Comparison of ENCODE assay signal across 8 cellular contexts in the genomic region with DNA sequence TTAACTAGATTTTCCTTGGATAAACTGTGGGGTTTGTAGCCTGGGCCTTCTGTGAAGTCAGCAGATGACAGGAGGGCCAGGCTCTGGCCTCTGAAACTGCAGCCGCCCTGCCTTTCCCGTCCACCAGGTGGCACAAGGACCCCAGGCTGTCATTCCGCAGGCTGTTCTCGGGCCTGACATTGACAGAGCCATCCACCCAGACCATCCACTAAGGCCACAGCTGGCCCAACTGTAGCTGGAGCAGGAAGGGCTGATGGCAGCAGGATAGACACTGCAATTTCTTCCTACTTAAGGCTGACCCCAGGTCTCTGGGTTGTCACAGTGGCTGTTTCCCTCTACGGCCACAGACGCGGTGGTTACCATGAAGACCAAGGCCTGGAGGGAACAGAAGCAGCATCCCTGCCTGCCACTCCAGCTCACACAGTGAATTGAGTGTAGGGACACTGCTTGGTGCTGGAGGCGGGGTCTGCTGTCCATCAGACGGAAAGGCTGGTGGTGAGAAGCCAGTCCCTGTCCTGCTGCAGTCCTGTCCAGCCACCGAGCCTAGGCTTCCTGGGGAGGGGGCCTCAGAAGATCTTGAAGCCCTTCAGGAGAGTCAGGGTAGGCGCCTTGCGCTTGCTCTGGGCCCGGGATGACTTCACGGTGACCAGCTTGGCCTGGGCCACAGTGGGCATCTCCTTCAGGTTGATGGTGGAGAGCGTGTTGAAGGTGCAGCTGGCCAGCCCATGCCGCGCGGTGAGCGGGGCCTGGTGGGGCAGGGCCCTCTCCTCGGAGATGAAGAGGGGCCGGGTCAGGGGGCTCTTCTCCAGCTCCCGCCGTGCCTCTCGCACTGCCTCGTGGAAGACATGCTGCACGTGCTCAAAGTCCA. TPM values are rescaled to one million over a fixed set of nuclear protein-coding genes. Genes with fewer than 3 reads are reported as not detected.
DNase-seq lines count a peak whose midpoint lies in the region; ATAC-seq, FAIRE-seq and TF ChIP-seq lines count a peak whose summit lies in the region.

No MANE protein-coding gene starts in this region.

- peak; percentile 98 for TF ChIP-seq RAD21 in HepG2 (CRISPR knock-in tag; IDR thresholded peaks at IDR 0.05)

- H3K4me3 ChIP-seq in AG04450 (ENCODE audit: low read depth, low read length) (no peak overlapping the region), HepG2 (replicated peaks in 1 of 3; ENCODE audit: insufficient read depth in 1 of 3, low read depth in 2 of 3, low read length in 3 of 3) (no peak overlapping the region)

- POLR2A ChIA-PET in AG04450 (lab: Yijun Ruan, JAX): interaction anchor here (1.8 to 3.4 kb wide), 2 partner anchors 14 to 28 kb away, joined by 6 to 16 read pairs; a partner anchor contains a TSS
- POLR2A ChIA-PET in HepG2 (lab: Yijun Ruan, JAX): interaction anchor here (0.9 to 4.5 kb wide), 7 partner anchors 9 to 250 kb away, joined by 3 to 27 read pairs (median 5); a partner anchor contains a TSS

- peaks cover 70% of the 10 kb centered on the region for H3K4me1 ChIP-seq in HepG2 (ENCODE audit: insufficient read depth, low read length)

- FAIRE-seq in GM12892 (lab: Jason Lieb, UNC) (peak; percentile 84), HepG2 (lab: Jason Lieb, UNC) (peak; percentile 66)

- no peak for DNase-seq in AG04450 (ENCODE audit: low read depth, low spot score)
- DNase-seq in GM12892 (ENCODE audit: insufficient read length): peak; percentile 85
- peak; percentile 2 for DNase-seq in NCI-H2107 treated with DMSO at 0.1 percent for 48 hours (lab: John Stamatoyannopoulos, UW; ENCODE audit: unreplicated experiment)
- peak in 3 of 4 experiments; percentile 8 to 15 (median 14) for DNase-seq in activated CD4-positive, CD25-positive, alpha-beta regulatory T cell (lab: John Stamatoyannopoulos, UW)
- peak; percentile 64 for DNase-seq in HepG2 (ENCODE audit: low spot score)
- peak in 2 of 3 experiments; percentile 26 to 52 for DNase-seq in stimulated activated CD4-positive, alpha-beta T cell treated with anti-CD3 and anti-CD28 coated beads, TNF-alpha, amount 100 ng/mL, for 24 hours (ENCODE audit: low read depth in 3 of 3)

- H3K36me3 ChIP-seq in HepG2 (replicated peaks in 1 of 2; ENCODE audit: control insufficient read depth in 1 of 2, insufficient read depth in 2 of 2, low read length in 2 of 2): no peaks in the 10 kb centered on the region

- TF ChIP-seq CTCF in AG04450 (IDR thresholded peaks at IDR 0.05; ENCODE audit: low read depth, low read length) (peak; percentile 99), HepG2 (CRISPR knock-in tag; IDR thresholded peaks at IDR 0.05) (peak; percentile 98)

- H4K20me1 ChIP-seq in HepG2 (ENCODE audit: insufficient read depth, low read length): no peaks in the 10 kb centered on the region

- H3K27ac ChIP-seq in AG04450 (ENCODE audit: low read depth, low read length): no peak overlapping the region
- H3K27ac ChIP-seq in cingulate gyrus (ENCODE audit: low read depth, low read length): peak overlapping the region; percentile 48
- H3K27ac ChIP-seq in HepG2 (ENCODE audit: extremely low read length, insufficient read depth, low read length): no peak overlapping the region

- TF ChIP-seq EP300 in HepG2 (IDR thresholded peaks at IDR 0.05; ENCODE audit: low read depth in 2 of 2, low read length in 2 of 2) (no peak), HepG2 (CRISPR knock-in tag; IDR thresholded peaks at IDR 0.05; ENCODE audit: borderline replicate concordance) (no peak)

- intact Hi-C loops in HepG2 (cut with micrococcal nuclease; ENCODE audit: unreplicated experiment): loop anchor here (1.0 to 10.0 kb wide), 6 partner anchors 9 to 240 kb away; a partner anchor contains a TSS

- H3K9ac ChIP-seq in HepG2 (ENCODE audit: insufficient read depth, low read depth, low read length): no peak overlapping the region

- no peak for TF ChIP-seq POLR2A in GM12892 (IDR thresholded peaks at IDR 0.05; ENCODE audit: low read depth, low read length)
- TF ChIP-seq POLR2A in HepG2 (IDR thresholded peaks at IDR 0.05; ENCODE audit: insufficient read depth in 1 of 2, low read depth in 2 of 2, low read length in 2 of 2): no peak

- H3K9me3 ChIP-seq in AG04450 (ENCODE audit: control insufficient read depth, insufficient read depth, low read length): no peaks in the 10 kb centered on the region; the same call in 1 of the 2 replicates
- H3K9me3 ChIP-seq in HepG2 (ENCODE audit: low read length): no peaks in the 10 kb centered on the region

- in situ Hi-C loops in HepG2 (cut with HindIII; ENCODE audit: extremely low pct_ligation_motif_present, low pct_unique_long_range_greater_than_20kb): loop anchor here (5.0 kb wide), 1 partner anchor 33 kb away; no protein-coding TSS in a partner anchor

- no peaks in the 10 kb centered on the region for H3K79me2 ChIP-seq in HepG2 (ENCODE audit: insufficient read depth, low read length)

- ATAC-seq in HepG2: peak; percentile 75
- ATAC-seq in GM18517 (IDR thresholded peaks at IDR 0.05; ENCODE audit: unreplicated experiment): no peak

- no TSS peak for BruUV-seq in HepG2 (replicated peaks; lab: Mats Ljungman, UMichigan)

- H2AFZ ChIP-seq in HepG2 (ENCODE audit: low read length): no peak overlapping the region

- no peak overlapping the region for H3K4me2 ChIP-seq in HepG2 (ENCODE audit: low read depth, low read length)

- WGBS in HepG2 (ENCODE audit: low lambda C conversion rate): 13% methylated on average over 3 of the region's 26 CpGs

- CTCF ChIA-PET in AG04450 (lab: Charles Lee) (interaction anchor here (0.6 to 7.7 kb wide), 17 partner anchors 9 to 345 kb away, joined by 4 to 127 read pairs (median 8); a partner anchor contains a TSS), HepG2 (lab: Yijun Ruan, JAX; ENCODE audit: low intra/inter-chr PET ratio, low total read pairs) (interaction anchor here (1.5 to 5.0 kb wide), 5 partner anchors 21 to 47 kb away, joined by 3 to 54 read pairs (median 29); a partner anchor contains a TSS)

- H3K27me3 ChIP-seq in AG04450 (ENCODE audit: control insufficient read depth, insufficient read depth, low read length) (peaks cover under 1% of the 10 kb centered on the region), HepG2 (ENCODE audit: control insufficient read depth in 1 of 2, insufficient read depth in 2 of 2, low read length in 2 of 2) (no peaks in the 10 kb centered on the region)

RNA-seq across cellular contexts. Expression of a gene that starts 9.4 kb away (rescaled TPM):
- polyA plus RNA-seq in AG04450 (2011; rRNA removed): 0.50 and 0.61 TPM in 2 replicates
- 0.48 TPM in 1 of 2 replicates, not detected in the other for polyA minus RNA-seq in AG04450 (2011; rRNA and poly(A)+ RNA removed)
- polyA plus RNA-seq in GM12892 (2012; ENCODE audit: missing spikeins): not detected
- 14.4 and 17.1 TPM in 2 replicates for total RNA-seq in HepG2 (2016; rRNA removed; fragmentation: Illumina TruSeq; extraction: Trizol)
- 5.3 and 6.1 TPM in 2 replicates for total RNA-seq in HepG2 (2016; cell fraction: cytosol; rRNA removed; fragmentation: Illumina TruSeq; extraction: Trizol; ENCODE audit: low read depth)
- total RNA-seq in HepG2 (2016; cell fraction: insoluble cytoplasmic fraction; rRNA removed; fragmentation: Illumina TruSeq; extraction: Trizol): 13.5 and 17.5 TPM in 2 replicates
- 7.0 and 7.8 TPM in 2 replicates for total RNA-seq in HepG2 (2016; cell fraction: membrane; rRNA removed; fragmentation: Illumina TruSeq; extraction: Trizol)
- total RNA-seq in HepG2 (2016; cell fraction: nucleus; rRNA removed; fragmentation: Illumina TruSeq; extraction: Trizol): 8.3 and 9.5 TPM in 2 replicates
- 12.0 and 14.9 TPM in 2 replicates for polyA plus RNA-seq in HepG2 (2011; rRNA removed)
- polyA plus RNA-seq in HepG2 (2011; cell fraction: cytosol; rRNA removed): 13.2 and 15.4 TPM in 2 replicates
- polyA plus RNA-seq in HepG2 (2011; cell fraction: nucleus; rRNA removed): 3.4 and 3.5 TPM in 2 replicates
- 4.6 and 5.6 TPM in 2 replicates for polyA plus RNA-seq in HepG2 (2012)
- polyA plus RNA-seq in HepG2 (2016; cell fraction: cytosol; fragmentation: Illumina TruSeq; extraction: Trizol; ENCODE audit: low read depth): 5.3 and 7.1 TPM in 2 replicates
- 13.1 and 13.8 TPM in 2 replicates for polyA plus RNA-seq in HepG2 (2016; cell fraction: insoluble cytoplasmic fraction; fragmentation: Illumina TruSeq; extraction: Trizol; ENCODE audit: low read depth)
- 5.5 and 6.5 TPM in 2 replicates for polyA plus RNA-seq in HepG2 (2016; cell fraction: membrane; fragmentation: Illumina TruSeq; extraction: Trizol; ENCODE audit: low read depth)
- polyA plus RNA-seq in HepG2 (2016; cell fraction: nucleus; fragmentation: Illumina TruSeq; extraction: Trizol; ENCODE audit: insufficient read depth, low read depth): 15.7 and 19.3 TPM in 2 replicates
- 5.1 TPM in 1 of 2 replicates, not detected in the other for polyA minus RNA-seq in HepG2 (2011; rRNA and poly(A)+ RNA removed; ENCODE audit: low replicate concordance)
- 3.9 TPM in 2 replicates for polyA minus RNA-seq in HepG2 (2011; cell fraction: cytosol; rRNA and poly(A)+ RNA removed)
- 2.7 and 2.9 TPM in 2 replicates for polyA minus RNA-seq in HepG2 (2011; cell fraction: nucleus; rRNA and poly(A)+ RNA removed)

RNA-seq across cellular contexts. Expression of a gene that starts 13.2 kb away (rescaled TPM):
- polyA plus RNA-seq in AG04450 (2011; rRNA removed): 11.4 and 13.8 TPM in 2 replicates
- polyA minus RNA-seq in AG04450 (2011; rRNA and poly(A)+ RNA removed): 13.9 and 21.2 TPM in 2 replicates
- not detected for polyA plus RNA-seq in GM12892 (2012; ENCODE audit: missing spikeins)
- 0.39 and 0.55 TPM in 2 replicates for total RNA-seq in HepG2 (2016; rRNA removed; fragmentation: Illumina TruSeq; extraction: Trizol)
- 0.20 and 0.26 TPM in 2 replicates for total RNA-seq in HepG2 (2016; cell fraction: cytosol; rRNA removed; fragmentation: Illumina TruSeq; extraction: Trizol; ENCODE audit: low read depth)
- total RNA-seq in HepG2 (2016; cell fraction: insoluble cytoplasmic fraction; rRNA removed; fragmentation: Illumina TruSeq; extraction: Trizol): 0.34 and 0.45 TPM in 2 replicates
- total RNA-seq in HepG2 (2016; cell fraction: membrane; rRNA removed; fragmentation: Illumina TruSeq; extraction: Trizol): 0.37 and 0.45 TPM in 2 replicates
- 0.66 and 0.68 TPM in 2 replicates for total RNA-seq in HepG2 (2016; cell fraction: nucleus; rRNA removed; fragmentation: Illumina TruSeq; extraction: Trizol)
- polyA plus RNA-seq in HepG2 (2011; rRNA removed): 0.10 and 0.16 TPM in 2 replicates
- 0.13 TPM in 2 replicates for polyA plus RNA-seq in HepG2 (2011; cell fraction: cytosol; rRNA removed)
- polyA plus RNA-seq in HepG2 (2011; cell fraction: nucleus; rRNA removed): 0.26 and 0.32 TPM in 2 replicates
- 0.07 TPM in 1 of 2 replicates, not detected in the other for polyA plus RNA-seq in HepG2 (2012)
- polyA plus RNA-seq in HepG2 (2016; cell fraction: cytosol; fragmentation: Illumina TruSeq; extraction: Trizol; ENCODE audit: low read depth): 0.08 and 0.10 TPM in 2 replicates
- 0.35 TPM in 2 replicates for polyA plus RNA-seq in HepG2 (2016; cell fraction: insoluble cytoplasmic fraction; fragmentation: Illumina TruSeq; extraction: Trizol; ENCODE audit: low read depth)
- 0.27 and 0.41 TPM in 2 replicates for polyA plus RNA-seq in HepG2 (2016; cell fraction: membrane; fragmentation: Illumina TruSeq; extraction: Trizol; ENCODE audit: low read depth)
- polyA plus RNA-seq in HepG2 (2016; cell fraction: nucleus; fragmentation: Illumina TruSeq; extraction: Trizol; ENCODE audit: insufficient read depth, low read depth): 1.1 and 1.4 TPM in 2 replicates
- polyA minus RNA-seq in HepG2 (2011; rRNA and poly(A)+ RNA removed; ENCODE audit: low replicate concordance): 0.78 TPM in 1 of 2 replicates, not detected in the other
- polyA minus RNA-seq in HepG2 (2011; cell fraction: cytosol; rRNA and poly(A)+ RNA removed): not detected in 2 replicates
- 0.25 and 0.52 TPM in 2 replicates for polyA minus RNA-seq in HepG2 (2011; cell fraction: nucleus; rRNA and poly(A)+ RNA removed)

RNA-seq across cellular contexts. Expression of a gene that starts 22.0 kb away (rescaled TPM):
- polyA plus RNA-seq in AG04450 (2011; rRNA removed) (not detected in 2 replicates), HepG2 (2011; rRNA removed) (not detected in 2 replicates)
- polyA minus RNA-seq in AG04450 (2011; rRNA and poly(A)+ RNA removed): 0.09 TPM in 1 of 2 replicates, not detected in the other
- not detected for polyA plus RNA-seq in GM12892 (2012; ENCODE audit: missing spikeins)
- total RNA-seq in HepG2 (2016; rRNA removed; fragmentation: Illumina TruSeq; extraction: Trizol): not detected in 2 replicates
- not detected in 2 replicates for total RNA-seq in HepG2 (2016; cell fraction: cytosol; rRNA removed; fragmentation: Illumina TruSeq; extraction: Trizol; ENCODE audit: low read depth)
- total RNA-seq in HepG2 (2016; cell fraction: insoluble cytoplasmic fraction; rRNA removed; fragmentation: Illumina TruSeq; extraction: Trizol): 0.02 TPM in 1 of 2 replicates, not detected in the other
- total RNA-seq in HepG2 (2016; cell fraction: membrane; rRNA removed; fragmentation: Illumina TruSeq; extraction: Trizol): 0.07 TPM in 1 of 2 replicates, not detected in the other
- total RNA-seq in HepG2 (2016; cell fraction: nucleus; rRNA removed; fragmentation: Illumina TruSeq; extraction: Trizol): not detected in 2 replicates
- polyA plus RNA-seq in HepG2 (2011; cell fraction: cytosol; rRNA removed): not detected in 2 replicates
- not detected in 2 replicates for polyA plus RNA-seq in HepG2 (2011; cell fraction: nucleus; rRNA removed)
- not detected in 2 replicates for polyA plus RNA-seq in HepG2 (2012)
- not detected in 2 replicates for polyA plus RNA-seq in HepG2 (2016; cell fraction: cytosol; fragmentation: Illumina TruSeq; extraction: Trizol; ENCODE audit: low read depth)
- polyA plus RNA-seq in HepG2 (2016; cell fraction: insoluble cytoplasmic fraction; fragmentation: Illumina TruSeq; extraction: Trizol; ENCODE audit: low read depth): not detected in 2 replicates
- polyA plus RNA-seq in HepG2 (2016; cell fraction: membrane; fragmentation: Illumina TruSeq; extraction: Trizol; ENCODE audit: low read depth): not detected in 2 replicates
- polyA plus RNA-seq in HepG2 (2016; cell fraction: nucleus; fragmentation: Illumina TruSeq; extraction: Trizol; ENCODE audit: insufficient read depth, low read depth): not detected in 2 replicates
- 0.08 and 0.21 TPM in 2 replicates for polyA minus RNA-seq in HepG2 (2011; rRNA and poly(A)+ RNA removed; ENCODE audit: low replicate concordance)
- polyA minus RNA-seq in HepG2 (2011; cell fraction: cytosol; rRNA and poly(A)+ RNA removed): not detected in 2 replicates
- polyA minus RNA-seq in HepG2 (2011; cell fraction: nucleus; rRNA and poly(A)+ RNA removed): not detected in 2 replicates

RNA-seq across cellular contexts. Expression of a gene that starts 25.1 kb away (rescaled TPM):
- polyA plus RNA-seq in AG04450 (2011; rRNA removed): 11.6 and 15.3 TPM in 2 replicates
- polyA minus RNA-seq in AG04450 (2011; rRNA and poly(A)+ RNA removed): 6.3 and 17.1 TPM in 2 replicates
- polyA plus RNA-seq in GM12892 (2012; ENCODE audit: missing spikeins): 14.9 TPM
- total RNA-seq in HepG2 (2016; rRNA removed; fragmentation: Illumina TruSeq; extraction: Trizol): 23.2 and 27.9 TPM in 2 replicates
- 10.4 and 12.6 TPM in 2 replicates for total RNA-seq in HepG2 (2016; cell fraction: cytosol; rRNA removed; fragmentation: Illumina TruSeq; extraction: Trizol; ENCODE audit: low read depth)
- 22.7 and 29.9 TPM in 2 replicates for total RNA-seq in HepG2 (2016; cell fraction: insoluble cytoplasmic fraction; rRNA removed; fragmentation: Illumina TruSeq; extraction: Trizol)
- 18.1 and 19.5 TPM in 2 replicates for total RNA-seq in HepG2 (2016; cell fraction: membrane; rRNA removed; fragmentation: Illumina TruSeq; extraction: Trizol)
- total RNA-seq in HepG2 (2016; cell fraction: nucleus; rRNA removed; fragmentation: Illumina TruSeq; extraction: Trizol): 13.3 and 17.4 TPM in 2 replicates
- 8.9 and 9.9 TPM in 2 replicates for polyA plus RNA-seq in HepG2 (2011; rRNA removed)
- polyA plus RNA-seq in HepG2 (2011; cell fraction: cytosol; rRNA removed): 7.3 and 11.2 TPM in 2 replicates
- 4.0 and 5.2 TPM in 2 replicates for polyA plus RNA-seq in HepG2 (2011; cell fraction: nucleus; rRNA removed)
- polyA plus RNA-seq in HepG2 (2012): 6.6 and 14.4 TPM in 2 replicates
- polyA plus RNA-seq in HepG2 (2016; cell fraction: cytosol; fragmentation: Illumina TruSeq; extraction: Trizol; ENCODE audit: low read depth): 7.3 and 9.3 TPM in 2 replicates
- 22.1 and 23.9 TPM in 2 replicates for polyA plus RNA-seq in HepG2 (2016; cell fraction: insoluble cytoplasmic fraction; fragmentation: Illumina TruSeq; extraction: Trizol; ENCODE audit: low read depth)
- 13.3 and 13.6 TPM in 2 replicates for polyA plus RNA-seq in HepG2 (2016; cell fraction: membrane; fragmentation: Illumina TruSeq; extraction: Trizol; ENCODE audit: low read depth)
- polyA plus RNA-seq in HepG2 (2016; cell fraction: nucleus; fragmentation: Illumina TruSeq; extraction: Trizol; ENCODE audit: insufficient read depth, low read depth): 17.3 and 20.2 TPM in 2 replicates
- 3.2 and 7.6 TPM in 2 replicates for polyA minus RNA-seq in HepG2 (2011; rRNA and poly(A)+ RNA removed; ENCODE audit: low replicate concordance)
- 6.6 and 9.0 TPM in 2 replicates for polyA minus RNA-seq in HepG2 (2011; cell fraction: cytosol; rRNA and poly(A)+ RNA removed)
- 10.2 and 16.7 TPM in 2 replicates for polyA minus RNA-seq in HepG2 (2011; cell fraction: nucleus; rRNA and poly(A)+ RNA removed)
